In the genomic region with DNA sequence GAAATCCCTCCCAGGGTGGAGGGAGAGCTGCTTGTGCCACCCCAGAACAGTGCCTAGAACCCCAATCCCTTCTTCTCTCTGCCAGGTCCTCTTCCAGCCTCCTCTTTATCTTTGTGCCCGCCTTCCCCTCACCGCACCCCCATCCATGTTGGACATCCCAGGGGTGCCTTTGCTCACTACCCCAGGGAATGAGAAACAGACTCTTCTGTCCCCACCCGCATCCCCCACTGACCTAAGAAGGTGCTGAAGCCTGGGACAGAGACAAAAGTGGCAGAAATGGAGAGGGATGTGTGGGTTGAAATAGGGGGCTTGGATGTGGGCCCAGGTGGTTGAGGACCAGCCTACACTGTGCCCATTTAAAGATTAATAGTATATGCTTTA, we compare ENCODE assay signal across 1 cellular context.
TF ChIP-seq lines count a peak whose summit lies in the region.

No MANE protein-coding gene starts in this region.

TF ChIP-seq in HepG2, 621 proteins besides CTCF, POLR2A, EP300 and RAD21:
- TF ChIP-seq, protein P1, sequence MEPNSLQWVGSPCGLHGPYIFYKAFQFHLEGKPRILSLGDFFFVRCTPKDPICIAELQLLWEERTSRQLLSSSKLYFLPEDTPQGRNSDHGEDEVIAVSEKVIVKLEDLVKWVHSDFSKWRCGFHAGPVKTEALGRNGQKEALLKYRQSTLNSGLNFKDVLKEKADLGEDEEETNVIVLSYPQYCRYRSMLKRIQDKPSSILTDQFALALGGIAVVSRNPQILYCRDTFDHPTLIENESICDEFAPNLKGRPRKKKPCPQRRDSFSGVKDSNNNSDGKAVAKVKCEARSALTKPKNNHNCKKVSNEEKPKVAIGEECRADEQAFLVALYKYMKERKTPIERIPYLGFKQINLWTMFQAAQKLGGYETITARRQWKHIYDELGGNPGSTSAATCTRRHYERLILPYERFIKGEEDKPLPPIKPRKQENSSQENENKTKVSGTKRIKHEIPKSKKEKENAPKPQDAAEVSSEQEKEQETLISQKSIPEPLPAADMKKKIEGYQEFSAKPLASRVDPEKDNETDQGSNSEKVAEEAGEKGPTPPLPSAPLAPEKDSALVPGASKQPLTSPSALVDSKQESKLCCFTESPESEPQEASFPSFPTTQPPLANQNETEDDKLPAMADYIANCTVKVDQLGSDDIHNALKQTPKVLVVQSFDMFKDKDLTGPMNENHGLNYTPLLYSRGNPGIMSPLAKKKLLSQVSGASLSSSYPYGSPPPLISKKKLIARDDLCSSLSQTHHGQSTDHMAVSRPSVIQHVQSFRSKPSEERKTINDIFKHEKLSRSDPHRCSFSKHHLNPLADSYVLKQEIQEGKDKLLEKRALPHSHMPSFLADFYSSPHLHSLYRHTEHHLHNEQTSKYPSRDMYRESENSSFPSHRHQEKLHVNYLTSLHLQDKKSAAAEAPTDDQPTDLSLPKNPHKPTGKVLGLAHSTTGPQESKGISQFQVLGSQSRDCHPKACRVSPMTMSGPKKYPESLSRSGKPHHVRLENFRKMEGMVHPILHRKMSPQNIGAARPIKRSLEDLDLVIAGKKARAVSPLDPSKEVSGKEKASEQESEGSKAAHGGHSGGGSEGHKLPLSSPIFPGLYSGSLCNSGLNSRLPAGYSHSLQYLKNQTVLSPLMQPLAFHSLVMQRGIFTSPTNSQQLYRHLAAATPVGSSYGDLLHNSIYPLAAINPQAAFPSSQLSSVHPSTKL (CRISPR knock-in tag; IDR thresholded peaks at IDR 0.05), result no peak
- TF ChIP-seq MBNL3 (CRISPR knock-in tag; conservative IDR thresholded peaks at IDR 0.05) (no peak), STAT5B (CRISPR knock-in tag; IDR thresholded peaks at IDR 0.05) (no peak), SP1 (IDR thresholded peaks at IDR 0.05) (no peak), SP1 (CRISPR knock-in tag; IDR thresholded peaks at IDR 0.05) (no peak), HDAC2 (CRISPR knock-in tag; IDR thresholded peaks at IDR 0.05) (no peak), ZNF552 (CRISPR knock-in tag; IDR thresholded peaks at IDR 0.05; ENCODE audit: borderline replicate concordance) (no peak), YEATS4 (CRISPR knock-in tag; IDR thresholded peaks at IDR 0.05; ENCODE audit: borderline replicate concordance) (no peak), ZMAT3 (CRISPR knock-in tag; conservative IDR thresholded peaks at IDR 0.05) (no peak)
- TF ChIP-seq, protein P2, sequence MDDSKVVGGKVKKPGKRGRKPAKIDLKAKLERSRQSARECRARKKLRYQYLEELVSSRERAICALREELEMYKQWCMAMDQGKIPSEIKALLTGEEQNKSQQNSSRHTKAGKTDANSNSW (CRISPR knock-in tag; IDR thresholded peaks at IDR 0.05; ENCODE audit: borderline replicate concordance), result no peak
- TF ChIP-seq, protein P3, sequence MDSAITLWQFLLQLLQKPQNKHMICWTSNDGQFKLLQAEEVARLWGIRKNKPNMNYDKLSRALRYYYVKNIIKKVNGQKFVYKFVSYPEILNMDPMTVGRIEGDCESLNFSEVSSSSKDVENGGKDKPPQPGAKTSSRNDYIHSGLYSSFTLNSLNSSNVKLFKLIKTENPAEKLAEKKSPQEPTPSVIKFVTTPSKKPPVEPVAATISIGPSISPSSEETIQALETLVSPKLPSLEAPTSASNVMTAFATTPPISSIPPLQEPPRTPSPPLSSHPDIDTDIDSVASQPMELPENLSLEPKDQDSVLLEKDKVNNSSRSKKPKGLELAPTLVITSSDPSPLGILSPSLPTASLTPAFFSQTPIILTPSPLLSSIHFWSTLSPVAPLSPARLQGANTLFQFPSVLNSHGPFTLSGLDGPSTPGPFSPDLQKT (CRISPR knock-in tag; IDR thresholded peaks at IDR 0.05; ENCODE audit: borderline replicate concordance), result no peak
